In the genomic region with DNA sequence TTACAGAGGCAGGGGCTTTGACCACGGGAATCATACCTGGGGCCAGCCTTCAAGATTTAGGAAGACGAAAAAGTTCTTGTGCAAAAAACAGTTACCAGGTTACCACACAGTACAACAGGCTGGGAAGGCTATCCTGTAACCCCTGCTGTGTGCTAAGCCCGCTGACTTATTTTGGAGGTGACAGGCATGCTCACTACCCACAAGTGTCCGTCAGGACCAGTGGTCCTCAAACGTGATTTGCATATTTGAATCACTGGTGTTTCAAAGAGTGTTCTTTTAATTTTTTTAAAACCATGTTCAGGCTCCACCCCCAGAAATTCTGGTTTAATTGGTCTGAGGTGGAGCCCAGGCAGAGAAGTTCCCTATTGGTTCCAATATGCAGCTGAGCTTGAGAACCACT, we compare ENCODE assay signal across 14 cellular contexts.
"Had no signal": no experiment of that assay in that cellular context is flagged by ENCODE, and none has a peak within 500 bp of the region (broad histone marks: within the 10 kb centered on the region; RNA-seq: fewer than 3 reads in every experiment).

No MANE protein-coding gene starts in this region.

- H3K36me3 ChIP-seq: ovary, upper lobe of right lung had no signal

- H3K27ac ChIP-seq: ovary, upper lobe of right lung had no signal

- H3K9me3 Mint-ChIP-seq: activated CD4-positive, alpha-beta T cell treated with anti-CD3 and anti-CD28 coated beads, Interleukin-2, amount 10 ng/mL, durations not matched to agents 24 days and 14 days; activated naive CD4-positive, alpha-beta T cell treated with anti-CD3 and anti-CD28 coated beads, Interleukin-2, amount 10 ng/mL, durations not matched to agents 7 days and 5 days; activated T-helper 17 cell treated with anti-CD3 and anti-CD28 coated beads, Interleukin-2, amount 50 U/mL, for 72 hours; central memory CD8-positive, alpha-beta T cell; dendritic cell treated with granulocyte-macrophage colony-stimulating factor and Interleukin-4, amounts not matched to agents 40 ng/mL and 50 ng/mL, for 4 days; effector memory CD8-positive, alpha-beta T cell; nephron progenitor cell; stimulated activated naive CD8-positive, alpha-beta T cell treated with anti-CD3 and anti-CD28 coated beads, Interleukin-15, Interleukin-2, amounts not matched to agents 100 ng/mL and 50 ng/mL, for 24 hours had no signal

- H3K4me3 ChIP-seq: ovary, upper lobe of right lung had no signal

- ATAC-seq: activated T-helper 17 cell treated with anti-CD3 and anti-CD28 coated beads, Interleukin-2, amount 50 U/mL, for 72 hours; effector memory CD8-positive, alpha-beta T cell; upper lobe of right lung had no signal

- H3K9me3 ChIP-seq: ovary, upper lobe of right lung had no signal

- H3K36me3 Mint-ChIP-seq: activated naive CD4-positive, alpha-beta T cell treated with anti-CD3 and anti-CD28 coated beads, Interleukin-2, amount 10 ng/mL, durations not matched to agents 7 days and 5 days had no signal

- DNase-seq: activated CD4-positive, alpha-beta T cell treated with anti-CD3 and anti-CD28 coated beads, Interleukin-2, amount 10 ng/mL, durations not matched to agents 24 days and 14 days; activated naive CD4-positive, alpha-beta T cell treated with anti-CD3 and anti-CD28 coated beads, Interleukin-2, amount 10 ng/mL, durations not matched to agents 7 days and 5 days; activated T-cell treated with anti-CD3 and anti-CD28 coated beads for 4 hours; effector memory CD8-positive, alpha-beta T cell; glutamatergic neuron; nephron progenitor cell; ovary; stimulated activated CD4-positive, alpha-beta T cell treated with anti-CD3 and anti-CD28 coated beads, Interleukin-4, amount 100 ng/mL, for 1 hour; stimulated activated CD8-positive, alpha-beta memory T cell treated with anti-CD3 and anti-CD28 coated beads, Interleukin-4, amount 100 ng/mL, for 48 hours; upper lobe of right lung had no signal

- H3K4me3 Mint-ChIP-seq: activated CD4-positive, alpha-beta T cell treated with anti-CD3 and anti-CD28 coated beads, Interleukin-2, amount 10 ng/mL, durations not matched to agents 24 days and 14 days; activated naive CD4-positive, alpha-beta T cell treated with anti-CD3 and anti-CD28 coated beads, Interleukin-2, amount 10 ng/mL, durations not matched to agents 7 days and 5 days; activated T-helper 17 cell treated with anti-CD3 and anti-CD28 coated beads, Interleukin-2, amount 50 U/mL, for 72 hours; central memory CD8-positive, alpha-beta T cell; dendritic cell treated with granulocyte-macrophage colony-stimulating factor and Interleukin-4, amounts not matched to agents 40 ng/mL and 50 ng/mL, for 4 days; effector memory CD8-positive, alpha-beta T cell; nephron progenitor cell; stimulated activated naive CD8-positive, alpha-beta T cell treated with anti-CD3 and anti-CD28 coated beads, Interleukin-15, Interleukin-2, amounts not matched to agents 100 ng/mL and 50 ng/mL, for 24 hours had no signal

- H3K27me3 Mint-ChIP-seq: activated T-helper 17 cell treated with anti-CD3 and anti-CD28 coated beads, Interleukin-2, amount 50 U/mL, for 72 hours; central memory CD8-positive, alpha-beta T cell; dendritic cell treated with granulocyte-macrophage colony-stimulating factor and Interleukin-4, amounts not matched to agents 40 ng/mL and 50 ng/mL, for 4 days; effector memory CD8-positive, alpha-beta T cell; stimulated activated naive CD8-positive, alpha-beta T cell treated with anti-CD3 and anti-CD28 coated beads, Interleukin-15, Interleukin-2, amounts not matched to agents 100 ng/mL and 50 ng/mL, for 24 hours had no signal

- H3K27ac Mint-ChIP-seq: activated CD4-positive, alpha-beta T cell treated with anti-CD3 and anti-CD28 coated beads, Interleukin-2, amount 10 ng/mL, durations not matched to agents 24 days and 14 days; activated naive CD4-positive, alpha-beta T cell treated with anti-CD3 and anti-CD28 coated beads, Interleukin-2, amount 10 ng/mL, durations not matched to agents 7 days and 5 days; activated T-helper 17 cell treated with anti-CD3 and anti-CD28 coated beads, Interleukin-2, amount 50 U/mL, for 72 hours; dendritic cell treated with granulocyte-macrophage colony-stimulating factor and Interleukin-4, amounts not matched to agents 40 ng/mL and 50 ng/mL, for 4 days; effector memory CD8-positive, alpha-beta T cell; nephron progenitor cell; stimulated activated naive CD8-positive, alpha-beta T cell treated with anti-CD3 and anti-CD28 coated beads, Interleukin-15, Interleukin-2, amounts not matched to agents 100 ng/mL and 50 ng/mL, for 24 hours had no signal

- H3K4me1 Mint-ChIP-seq: activated CD4-positive, alpha-beta T cell treated with anti-CD3 and anti-CD28 coated beads, Interleukin-2, amount 10 ng/mL, durations not matched to agents 24 days and 14 days; activated naive CD4-positive, alpha-beta T cell treated with anti-CD3 and anti-CD28 coated beads, Interleukin-2, amount 10 ng/mL, durations not matched to agents 7 days and 5 days; activated T-helper 17 cell treated with anti-CD3 and anti-CD28 coated beads, Interleukin-2, amount 50 U/mL, for 72 hours; central memory CD8-positive, alpha-beta T cell; nephron progenitor cell had no signal

- H3K27me3 ChIP-seq: ovary, upper lobe of right lung had no signal

- H3K4me1 ChIP-seq: upper lobe of right lung had no signal
